ENCODE assay signal across 8 cellular contexts in the genomic region with DNA sequence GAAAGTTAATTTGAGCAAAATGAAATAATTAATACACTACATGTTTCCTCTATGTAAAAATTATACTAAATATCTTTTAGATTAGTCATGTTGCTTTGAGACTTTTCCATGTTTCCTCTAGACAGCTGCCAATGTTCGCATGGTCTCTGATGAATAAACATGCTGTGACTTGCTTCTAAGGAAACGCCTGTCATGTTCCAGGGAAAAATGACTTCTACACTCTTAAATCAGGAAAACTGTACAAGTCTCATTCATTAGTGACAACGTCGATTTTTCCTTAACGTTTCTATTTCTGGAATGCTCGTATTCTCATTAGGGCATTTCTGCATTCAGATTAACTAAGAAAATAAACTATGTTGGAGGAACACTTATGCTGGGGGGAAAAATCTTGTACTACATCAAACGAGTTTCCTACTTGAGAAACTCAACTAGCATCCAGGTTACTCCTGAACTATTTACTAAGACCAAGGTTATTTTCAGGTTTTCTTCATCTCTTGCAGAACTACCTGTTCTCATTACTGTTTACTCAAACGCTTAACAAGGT. TPM values are rescaled to one million over a fixed set of nuclear protein-coding genes. Genes with fewer than 3 reads are reported as not detected.
DNase-seq lines count a peak whose midpoint lies in the region; ATAC-seq, FAIRE-seq and TF ChIP-seq lines count a peak whose summit lies in the region.

No MANE protein-coding gene starts in this region.

- peaks cover 30 to 50% (median 49%) of the 10 kb centered on the region in 3 donors for H3K4me1 Mint-ChIP-seq in naive B cell

- no peaks in the 10 kb centered on the region for H3K27me3 Mint-ChIP-seq in naive B cell

- H3K4me3 ChIP-seq in AG10803 (ENCODE audit: low read length), result peak overlapping the region; percentile 78

- no peaks in the 10 kb centered on the region for H3K36me3 Mint-ChIP-seq in naive B cell

- peak overlapping the region; percentile 56 to 98 (median 94) for H3K27ac Mint-ChIP-seq in naive B cell

- DNase-seq in AG10803 (ENCODE audit: low read depth) (peak; percentile 49), HTR-8/SVneo (ENCODE audit: insufficient read length, low spot score) (peak; percentile 39), naive B cell (no peak), HK-2 (ENCODE audit: unreplicated experiment) (no peak), hippocampal formation (lab: John Stamatoyannopoulos, UW) (no peak), GM19239 (ENCODE audit: insufficient read length, low spot score) (no peak)

- peak overlapping the region; percentile 94 to 100 (median 99) for H3K4me3 Mint-ChIP-seq in naive B cell

- no peak for TF ChIP-seq CTCF in AG10803 (conservative IDR thresholded peaks at IDR 0.05; ENCODE audit: low read length)

- no peaks in the 10 kb centered on the region for H3K9me3 Mint-ChIP-seq in naive B cell

- ATAC-seq in naive B cell (ENCODE audit: low read depth in 2 of 2) (no peak), HG03442 (IDR thresholded peaks at IDR 0.05; ENCODE audit: unreplicated experiment) (no peak)

- H3K27ac ChIP-seq in cingulate gyrus (ENCODE audit: low read depth, low read length), result peak overlapping the region; percentile 76

- FAIRE-seq in HTR-8/SVneo (lab: Jason Lieb, UNC) (no peak), GM19239 (lab: Jason Lieb, UNC) (no peak)

RNA-seq across cellular contexts. Expression of gene COBLL1, which starts 1.6 kb away (rescaled TPM):
- polyA plus RNA-seq in naive B cell (ENCODE audit: low read depth in 6 of 6), result 10 to 100 TPM; 39.0 to 91.5 (median 76.4) TPM

Comparison
In these comparisons a context has a peak if more than half of its experiments do, and no peak if none do; other contexts are left out.
1. DNase-seq: peak in AG10803 (single experiment) and HTR-8/SVneo (single experiment); none in naive B cell (single experiment), HK-2 (single experiment), hippocampal formation (0 of 2) and GM19239 (single experiment).